Comparison of ENCODE assay signal across 1 cellular context in the genomic region with DNA sequence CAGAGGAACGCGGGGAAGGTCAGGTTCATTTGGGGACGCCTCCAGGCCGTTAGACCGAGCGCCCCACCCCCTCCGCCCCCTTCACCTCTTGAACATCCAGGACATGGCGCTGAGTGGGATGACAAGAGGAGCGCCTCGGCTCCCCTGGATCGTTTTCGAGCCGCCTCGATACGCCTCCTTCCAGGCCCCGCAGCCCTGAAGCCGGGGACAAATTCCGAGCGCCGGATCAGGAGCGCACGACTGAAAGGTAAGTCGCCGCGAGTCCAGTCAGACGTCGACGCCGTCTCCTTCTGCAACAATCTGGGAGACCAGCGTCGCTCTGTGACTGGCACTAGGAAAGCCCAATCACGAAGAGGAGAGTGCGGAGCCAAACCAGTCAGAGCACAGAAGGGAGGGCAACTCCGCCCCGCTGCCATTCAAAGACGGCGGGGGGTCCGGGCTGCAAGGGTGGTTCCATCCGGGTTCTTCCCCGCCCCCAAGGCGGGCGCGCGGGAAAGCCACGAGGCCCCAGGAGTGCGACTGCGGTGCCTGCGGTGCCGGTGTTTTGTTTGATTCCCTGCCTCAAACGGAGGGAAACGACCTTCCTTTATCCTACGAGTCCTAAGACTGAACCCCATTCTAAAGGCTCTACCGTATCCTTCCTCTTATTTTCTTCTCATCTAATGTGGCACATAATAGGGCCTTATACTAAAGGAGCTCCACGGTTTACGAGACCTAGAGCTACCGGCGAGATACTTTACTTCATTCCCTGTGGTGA.
TF ChIP-seq lines count a peak whose summit lies in the region.

A gene with protein sequence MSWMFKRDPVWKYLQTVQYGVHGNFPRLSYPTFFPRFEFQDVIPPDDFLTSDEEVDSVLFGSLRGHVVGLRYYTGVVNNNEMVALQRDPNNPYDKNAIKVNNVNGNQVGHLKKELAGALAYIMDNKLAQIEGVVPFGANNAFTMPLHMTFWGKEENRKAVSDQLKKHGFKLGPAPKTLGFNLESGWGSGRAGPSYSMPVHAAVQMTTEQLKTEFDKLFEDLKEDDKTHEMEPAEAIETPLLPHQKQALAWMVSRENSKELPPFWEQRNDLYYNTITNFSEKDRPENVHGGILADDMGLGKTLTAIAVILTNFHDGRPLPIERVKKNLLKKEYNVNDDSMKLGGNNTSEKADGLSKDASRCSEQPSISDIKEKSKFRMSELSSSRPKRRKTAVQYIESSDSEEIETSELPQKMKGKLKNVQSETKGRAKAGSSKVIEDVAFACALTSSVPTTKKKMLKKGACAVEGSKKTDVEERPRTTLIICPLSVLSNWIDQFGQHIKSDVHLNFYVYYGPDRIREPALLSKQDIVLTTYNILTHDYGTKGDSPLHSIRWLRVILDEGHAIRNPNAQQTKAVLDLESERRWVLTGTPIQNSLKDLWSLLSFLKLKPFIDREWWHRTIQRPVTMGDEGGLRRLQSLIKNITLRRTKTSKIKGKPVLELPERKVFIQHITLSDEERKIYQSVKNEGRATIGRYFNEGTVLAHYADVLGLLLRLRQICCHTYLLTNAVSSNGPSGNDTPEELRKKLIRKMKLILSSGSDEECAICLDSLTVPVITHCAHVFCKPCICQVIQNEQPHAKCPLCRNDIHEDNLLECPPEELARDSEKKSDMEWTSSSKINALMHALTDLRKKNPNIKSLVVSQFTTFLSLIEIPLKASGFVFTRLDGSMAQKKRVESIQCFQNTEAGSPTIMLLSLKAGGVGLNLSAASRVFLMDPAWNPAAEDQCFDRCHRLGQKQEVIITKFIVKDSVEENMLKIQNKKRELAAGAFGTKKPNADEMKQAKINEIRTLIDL (minus strand): TSS at position 302 of the 757 bp plus-strand sequence. CDS start 197 bp downstream, at position 105.

TF ChIP-seq in H1, 55 proteins besides CTCF, POLR2A, EP300 and RAD21 (continues in another document):
- TF ChIP-seq SIRT6 (IDR thresholded peaks at IDR 0.05; ENCODE audit: low read length) (no peak), SP4 (IDR thresholded peaks at IDR 0.05; ENCODE audit: low read length) (peak; percentile 68), CHD2 (IDR thresholded peaks at IDR 0.05; ENCODE audit: low read length) (peak; percentile 92), NANOG (IDR thresholded peaks at IDR 0.05; ENCODE audit: insufficient read depth, low read depth, low read length, poor library complexity, severe bottlenecking) (peak; percentile 61), PHF8 (conservative IDR thresholded peaks at IDR 0.05; ENCODE audit: low read depth, low read length) (peak; percentile 67), SUZ12 (IDR thresholded peaks at IDR 0.05; ENCODE audit: low read length) (no peak), YY1 (IDR thresholded peaks at IDR 0.05; ENCODE audit: low read depth, low read length) (0 out of 2 replicates have a peak, but pooled peaks have one; percentile 3), SIX5 (IDR thresholded peaks at IDR 0.05; ENCODE audit: low read depth, low read length) (no peak), RFX5 (IDR thresholded peaks at IDR 0.05; ENCODE audit: borderline replicate concordance, low read depth, low read length) (no peak), CHD1 (IDR thresholded peaks at IDR 0.05; ENCODE audit: low read depth, low read length) (no peak), KDM5A (IDR thresholded peaks at IDR 0.05; ENCODE audit: low read length) (no peak), BACH1 (IDR thresholded peaks at IDR 0.05; ENCODE audit: low read length) (no peak), CBX5 (IDR thresholded peaks at IDR 0.05; ENCODE audit: low read depth, low read length) (no peak), EZH2 (IDR thresholded peaks at IDR 0.05; ENCODE audit: low read depth, low read length, severe bottlenecking) (no peak), TCF12 (IDR thresholded peaks at IDR 0.05; ENCODE audit: low read depth, low read length) (0 out of 2 replicates have a peak, but pooled peaks have one; percentile 33), NRF1 (IDR thresholded peaks at IDR 0.05; ENCODE audit: low read depth, low read length) (no peak), JUN (IDR thresholded peaks at IDR 0.05; ENCODE audit: low read depth, low read length) (0 out of 2 replicates have a peak, but pooled peaks have one; percentile 11), KDM1A (IDR thresholded peaks at IDR 0.05; ENCODE audit: borderline replicate concordance, low read length) (peak; percentile 54; the same call in 1 of the 2 replicates), SP2 (IDR thresholded peaks at IDR 0.05; ENCODE audit: low read length) (peak; percentile 79), BRCA1 (IDR thresholded peaks at IDR 0.05; ENCODE audit: low read depth, low read length) (no peak), CTBP2 (IDR thresholded peaks at IDR 0.05; ENCODE audit: borderline replicate concordance, insufficient read depth, insufficient read length, low read length) (peak; percentile 26), ZNF274 (IDR thresholded peaks at IDR 0.05; ENCODE audit: borderline replicate concordance, extremely low read depth, low read length) (no peak), POLR2AphosphoS5 (IDR thresholded peaks at IDR 0.05; ENCODE audit: low read depth, low read length) (peak; percentile 75; the same call in 1 of the 2 replicates), TAF1 (IDR thresholded peaks at IDR 0.05; ENCODE audit: low read depth, low read length) (no peak; the same call in 1 of the 2 replicates), ASH2L (IDR thresholded peaks at IDR 0.05; ENCODE audit: low read length) (peak; percentile 93), MAFK (IDR thresholded peaks at IDR 0.05; ENCODE audit: low read depth, low read length) (no peak), SAP30 (IDR thresholded peaks at IDR 0.05; ENCODE audit: insufficient read depth, insufficient replicate concordance, low read length) (no peak), POU5F1 (IDR thresholded peaks at IDR 0.05; ENCODE audit: low read depth, low read length) (no peak), GABPA (IDR thresholded peaks at IDR 0.05; ENCODE audit: borderline replicate concordance, insufficient read depth, low read length) (no peak), RXRA (IDR thresholded peaks at IDR 0.05; ENCODE audit: insufficient read depth, low read depth, low read length) (0 out of 2 replicates have a peak, but pooled peaks have one; percentile 19), BCL11A (IDR thresholded peaks at IDR 0.05; ENCODE audit: low read depth in 2 of 2, low read length in 2 of 2) (no peak), RBBP5 (IDR thresholded peaks at IDR 0.05; ENCODE audit: borderline replicate concordance, low read depth, low read length) (peak; percentile 52; the same call in 1 of the 2 replicates), EGR1 (IDR thresholded peaks at IDR 0.05; ENCODE audit: borderline replicate concordance, low read depth, low read length) (no peak), KDM4A (IDR thresholded peaks at IDR 0.05; ENCODE audit: low read depth, low read length, severe bottlenecking) (peak; percentile 94), TEAD4 (IDR thresholded peaks at IDR 0.05; ENCODE audit: low read depth, low read length) (no peak; the same call in 1 of the 2 replicates), TAF7 (optimal IDR thresholded peaks at IDR 0.05; ENCODE audit: borderline replicate concordance, low read depth, low read length) (peak; percentile 12), RNF2 (IDR thresholded peaks at IDR 0.05; ENCODE audit: borderline replicate concordance, low read depth, low read length, missing control alignments, poor library complexity, severe bottlenecking) (peak; percentile 54), CBX8 (IDR thresholded peaks at IDR 0.05; ENCODE audit: borderline replicate concordance, low read depth, low read length) (no peak)
- TF ChIP-seq, protein P1, sequence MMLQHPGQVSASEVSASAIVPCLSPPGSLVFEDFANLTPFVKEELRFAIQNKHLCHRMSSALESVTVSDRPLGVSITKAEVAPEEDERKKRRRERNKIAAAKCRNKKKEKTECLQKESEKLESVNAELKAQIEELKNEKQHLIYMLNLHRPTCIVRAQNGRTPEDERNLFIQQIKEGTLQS (IDR thresholded peaks at IDR 0.05; ENCODE audit: insufficient read depth, low read depth, low read length): no peak
- TF ChIP-seq, protein P2, sequence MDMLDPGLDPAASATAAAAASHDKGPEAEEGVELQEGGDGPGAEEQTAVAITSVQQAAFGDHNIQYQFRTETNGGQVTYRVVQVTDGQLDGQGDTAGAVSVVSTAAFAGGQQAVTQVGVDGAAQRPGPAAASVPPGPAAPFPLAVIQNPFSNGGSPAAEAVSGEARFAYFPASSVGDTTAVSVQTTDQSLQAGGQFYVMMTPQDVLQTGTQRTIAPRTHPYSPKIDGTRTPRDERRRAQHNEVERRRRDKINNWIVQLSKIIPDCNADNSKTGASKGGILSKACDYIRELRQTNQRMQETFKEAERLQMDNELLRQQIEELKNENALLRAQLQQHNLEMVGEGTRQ (IDR thresholded peaks at IDR 0.05; ENCODE audit: low read length): peak; percentile 41; the same call in 1 of the 2 replicates
- TF ChIP-seq, protein P3, sequence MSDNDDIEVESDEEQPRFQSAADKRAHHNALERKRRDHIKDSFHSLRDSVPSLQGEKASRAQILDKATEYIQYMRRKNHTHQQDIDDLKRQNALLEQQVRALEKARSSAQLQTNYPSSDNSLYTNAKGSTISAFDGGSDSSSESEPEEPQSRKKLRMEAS (IDR thresholded peaks at IDR 0.05): peak; percentile 100
- TF ChIP-seq, protein P4, sequence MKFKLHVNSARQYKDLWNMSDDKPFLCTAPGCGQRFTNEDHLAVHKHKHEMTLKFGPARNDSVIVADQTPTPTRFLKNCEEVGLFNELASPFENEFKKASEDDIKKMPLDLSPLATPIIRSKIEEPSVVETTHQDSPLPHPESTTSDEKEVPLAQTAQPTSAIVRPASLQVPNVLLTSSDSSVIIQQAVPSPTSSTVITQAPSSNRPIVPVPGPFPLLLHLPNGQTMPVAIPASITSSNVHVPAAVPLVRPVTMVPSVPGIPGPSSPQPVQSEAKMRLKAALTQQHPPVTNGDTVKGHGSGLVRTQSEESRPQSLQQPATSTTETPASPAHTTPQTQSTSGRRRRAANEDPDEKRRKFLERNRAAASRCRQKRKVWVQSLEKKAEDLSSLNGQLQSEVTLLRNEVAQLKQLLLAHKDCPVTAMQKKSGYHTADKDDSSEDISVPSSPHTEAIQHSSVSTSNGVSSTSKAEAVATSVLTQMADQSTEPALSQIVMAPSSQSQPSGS (IDR thresholded peaks at IDR 0.05; ENCODE audit: low read length): no peak
- TF ChIP-seq, protein P5, sequence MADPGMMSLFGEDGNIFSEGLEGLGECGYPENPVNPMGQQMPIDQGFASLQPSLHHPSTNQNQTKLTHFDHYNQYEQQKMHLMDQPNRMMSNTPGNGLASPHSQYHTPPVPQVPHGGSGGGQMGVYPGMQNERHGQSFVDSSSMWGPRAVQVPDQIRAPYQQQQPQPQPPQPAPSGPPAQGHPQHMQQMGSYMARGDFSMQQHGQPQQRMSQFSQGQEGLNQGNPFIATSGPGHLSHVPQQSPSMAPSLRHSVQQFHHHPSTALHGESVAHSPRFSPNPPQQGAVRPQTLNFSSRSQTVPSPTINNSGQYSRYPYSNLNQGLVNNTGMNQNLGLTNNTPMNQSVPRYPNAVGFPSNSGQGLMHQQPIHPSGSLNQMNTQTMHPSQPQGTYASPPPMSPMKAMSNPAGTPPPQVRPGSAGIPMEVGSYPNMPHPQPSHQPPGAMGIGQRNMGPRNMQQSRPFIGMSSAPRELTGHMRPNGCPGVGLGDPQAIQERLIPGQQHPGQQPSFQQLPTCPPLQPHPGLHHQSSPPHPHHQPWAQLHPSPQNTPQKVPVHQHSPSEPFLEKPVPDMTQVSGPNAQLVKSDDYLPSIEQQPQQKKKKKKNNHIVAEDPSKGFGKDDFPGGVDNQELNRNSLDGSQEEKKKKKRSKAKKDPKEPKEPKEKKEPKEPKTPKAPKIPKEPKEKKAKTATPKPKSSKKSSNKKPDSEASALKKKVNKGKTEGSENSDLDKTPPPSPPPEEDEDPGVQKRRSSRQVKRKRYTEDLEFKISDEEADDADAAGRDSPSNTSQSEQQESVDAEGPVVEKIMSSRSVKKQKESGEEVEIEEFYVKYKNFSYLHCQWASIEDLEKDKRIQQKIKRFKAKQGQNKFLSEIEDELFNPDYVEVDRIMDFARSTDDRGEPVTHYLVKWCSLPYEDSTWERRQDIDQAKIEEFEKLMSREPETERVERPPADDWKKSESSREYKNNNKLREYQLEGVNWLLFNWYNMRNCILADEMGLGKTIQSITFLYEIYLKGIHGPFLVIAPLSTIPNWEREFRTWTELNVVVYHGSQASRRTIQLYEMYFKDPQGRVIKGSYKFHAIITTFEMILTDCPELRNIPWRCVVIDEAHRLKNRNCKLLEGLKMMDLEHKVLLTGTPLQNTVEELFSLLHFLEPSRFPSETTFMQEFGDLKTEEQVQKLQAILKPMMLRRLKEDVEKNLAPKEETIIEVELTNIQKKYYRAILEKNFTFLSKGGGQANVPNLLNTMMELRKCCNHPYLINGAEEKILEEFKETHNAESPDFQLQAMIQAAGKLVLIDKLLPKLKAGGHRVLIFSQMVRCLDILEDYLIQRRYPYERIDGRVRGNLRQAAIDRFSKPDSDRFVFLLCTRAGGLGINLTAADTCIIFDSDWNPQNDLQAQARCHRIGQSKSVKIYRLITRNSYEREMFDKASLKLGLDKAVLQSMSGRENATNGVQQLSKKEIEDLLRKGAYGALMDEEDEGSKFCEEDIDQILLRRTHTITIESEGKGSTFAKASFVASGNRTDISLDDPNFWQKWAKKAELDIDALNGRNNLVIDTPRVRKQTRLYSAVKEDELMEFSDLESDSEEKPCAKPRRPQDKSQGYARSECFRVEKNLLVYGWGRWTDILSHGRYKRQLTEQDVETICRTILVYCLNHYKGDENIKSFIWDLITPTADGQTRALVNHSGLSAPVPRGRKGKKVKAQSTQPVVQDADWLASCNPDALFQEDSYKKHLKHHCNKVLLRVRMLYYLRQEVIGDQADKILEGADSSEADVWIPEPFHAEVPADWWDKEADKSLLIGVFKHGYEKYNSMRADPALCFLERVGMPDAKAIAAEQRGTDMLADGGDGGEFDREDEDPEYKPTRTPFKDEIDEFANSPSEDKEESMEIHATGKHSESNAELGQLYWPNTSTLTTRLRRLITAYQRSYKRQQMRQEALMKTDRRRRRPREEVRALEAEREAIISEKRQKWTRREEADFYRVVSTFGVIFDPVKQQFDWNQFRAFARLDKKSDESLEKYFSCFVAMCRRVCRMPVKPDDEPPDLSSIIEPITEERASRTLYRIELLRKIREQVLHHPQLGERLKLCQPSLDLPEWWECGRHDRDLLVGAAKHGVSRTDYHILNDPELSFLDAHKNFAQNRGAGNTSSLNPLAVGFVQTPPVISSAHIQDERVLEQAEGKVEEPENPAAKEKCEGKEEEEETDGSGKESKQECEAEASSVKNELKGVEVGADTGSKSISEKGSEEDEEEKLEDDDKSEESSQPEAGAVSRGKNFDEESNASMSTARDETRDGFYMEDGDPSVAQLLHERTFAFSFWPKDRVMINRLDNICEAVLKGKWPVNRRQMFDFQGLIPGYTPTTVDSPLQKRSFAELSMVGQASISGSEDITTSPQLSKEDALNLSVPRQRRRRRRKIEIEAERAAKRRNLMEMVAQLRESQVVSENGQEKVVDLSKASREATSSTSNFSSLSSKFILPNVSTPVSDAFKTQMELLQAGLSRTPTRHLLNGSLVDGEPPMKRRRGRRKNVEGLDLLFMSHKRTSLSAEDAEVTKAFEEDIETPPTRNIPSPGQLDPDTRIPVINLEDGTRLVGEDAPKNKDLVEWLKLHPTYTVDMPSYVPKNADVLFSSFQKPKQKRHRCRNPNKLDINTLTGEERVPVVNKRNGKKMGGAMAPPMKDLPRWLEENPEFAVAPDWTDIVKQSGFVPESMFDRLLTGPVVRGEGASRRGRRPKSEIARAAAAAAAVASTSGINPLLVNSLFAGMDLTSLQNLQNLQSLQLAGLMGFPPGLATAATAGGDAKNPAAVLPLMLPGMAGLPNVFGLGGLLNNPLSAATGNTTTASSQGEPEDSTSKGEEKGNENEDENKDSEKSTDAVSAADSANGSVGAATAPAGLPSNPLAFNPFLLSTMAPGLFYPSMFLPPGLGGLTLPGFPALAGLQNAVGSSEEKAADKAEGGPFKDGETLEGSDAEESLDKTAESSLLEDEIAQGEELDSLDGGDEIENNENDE (IDR thresholded peaks at IDR 0.05; ENCODE audit: insufficient replicate concordance, low read length): no peak
